ENCODE assay signal across 1 cellular context in the genomic region with DNA sequence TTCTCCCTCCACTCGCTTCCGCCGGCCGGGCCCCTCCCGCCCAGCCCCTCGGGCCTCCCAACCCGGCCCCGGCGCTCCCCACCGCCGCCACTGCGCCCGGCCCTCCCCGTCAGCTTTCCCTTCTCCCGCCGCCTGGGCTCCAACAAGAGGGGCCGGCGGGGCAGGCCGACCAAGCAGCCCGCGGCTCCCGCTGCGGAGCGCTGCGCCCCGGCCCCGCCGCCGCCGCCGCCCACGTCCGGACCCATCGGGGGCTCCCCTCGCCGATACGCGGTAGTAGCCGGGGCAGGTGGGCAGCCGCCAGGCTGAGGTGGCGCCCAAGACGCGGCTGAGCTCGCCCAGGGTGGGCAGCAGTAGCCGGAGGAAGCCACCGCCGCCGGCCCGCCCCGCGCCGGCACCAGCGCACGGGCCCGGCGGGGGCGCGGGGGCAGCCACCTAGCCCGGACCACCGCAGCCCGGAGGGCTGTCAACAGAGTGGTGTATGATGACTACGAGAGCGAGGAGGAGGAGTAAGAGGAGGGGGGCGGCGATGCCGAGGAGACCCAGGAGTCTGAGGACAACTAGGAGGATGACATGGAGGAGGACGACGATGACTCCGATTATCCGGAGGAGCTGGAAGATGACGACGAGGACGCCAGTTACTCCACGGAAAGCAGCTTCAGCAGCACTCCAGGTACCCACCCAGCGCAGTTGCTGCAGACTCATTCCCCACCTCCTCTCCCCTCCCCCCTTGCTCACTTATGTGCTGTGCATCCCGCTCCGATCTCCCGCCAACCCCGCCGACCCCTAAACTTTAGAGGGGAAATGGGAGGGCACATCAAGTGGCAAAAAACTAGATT.
TF ChIP-seq lines count a peak whose summit lies in the region.

No MANE protein-coding gene starts in this region.

TF ChIP-seq in GM23338, 12 proteins besides CTCF, POLR2A, EP300 and RAD21 (continued from another document):
- no peak for TF ChIP-seq POLR2AphosphoS5 (IDR thresholded peaks at IDR 0.05; ENCODE audit: low read depth)
